In genomic region chr2:222709191-222709891, GRCh38 we compare ENCODE assay signal across 8 cellular contexts. TPM values are rescaled to one million over a fixed set of nuclear protein-coding genes. Genes with fewer than 3 reads are reported as not detected.
A peak's percentile ranks its signal among the peaks of the same experiment; 100 is the strongest.
DNase-seq lines count a peak whose midpoint lies in the region; TF ChIP-seq lines count a peak whose summit lies in the region.

No MANE protein-coding gene starts in this region.

- H2AFZ ChIP-seq in mammary epithelial cell (ENCODE audit: low read depth, low read length), result peak overlapping the region; percentile 66

- in situ Hi-C loops in mammary epithelial cell (cut with MboI; ENCODE audit: low sequenced_read_pairs in 2 of 2), result no loop called here

- CTCF ChIA-PET in HEK293T (lab: Yijun Ruan, JAX) (interaction anchor here (0.5 to 1.4 kb wide), 15 partner anchors 19 to 230 kb away, joined by 3 to 10 read pairs (median 4); no protein-coding TSS in a partner anchor), mammary epithelial cell (lab: Charles Lee; ENCODE audit: low non-redundant PET) (interaction anchor here (1.1 kb wide), 1 partner anchor 153 kb away, joined by 5 read pairs; no protein-coding TSS in a partner anchor)

- no peaks in the 10 kb centered on the region for H4K20me1 ChIP-seq in mammary epithelial cell (ENCODE audit: insufficient read depth, low read length)

- no peak overlapping the region for H3K4me3 ChIP-seq in GM06990 (replicated peaks; ENCODE audit: low read depth, low read length)
- no peak overlapping the region for H3K4me3 ChIP-seq in mammary epithelial cell (replicated peaks in 1 of 3; ENCODE audit: insufficient read depth in 1 of 3, low read depth in 2 of 3, low read length in 3 of 3)

- dilution Hi-C loops in mammary epithelial cell (cut with HindIII; ENCODE audit: low sequenced_read_pairs), result no loop called here

- no peak overlapping the region for H3K27ac ChIP-seq in mammary epithelial cell (ENCODE audit: insufficient read depth, low read depth, low read length)

- BruUV-seq in mammary epithelial cell (replicated peaks; lab: Mats Ljungman, UMichigan), result no TSS peak

- 93% methylated on average over 15 of the region's 16 CpGs for whole genome bisulfite sequencing in mammary epithelial cell (ENCODE audit: low coverage, missing lambda C conversion rate)

- peak; percentile 22 for DNase-seq in GM06990 (ENCODE audit: extremely low read depth, insufficient read length)
- peak; percentile 74 for DNase-seq in HEK293T (ENCODE audit: extremely low spot score)
- peak; percentile 89 for DNase-seq in NCI-H748 (lab: John Stamatoyannopoulos, UW; ENCODE audit: unreplicated experiment)
- DNase-seq in mammary epithelial cell, result peak; percentile 41
- peak; percentile 95 for DNase-seq in islet precursor cell
- peak; percentile 91 for DNase-seq in stromal cell of bone marrow (ENCODE audit: low read depth)
- DNase-seq in OCI-M2 (lab: John Stamatoyannopoulos, UW; ENCODE audit: unreplicated experiment), result no peak
- no peak for DNase-seq in NCI-H226

- no peak overlapping the region for H3K9ac ChIP-seq in mammary epithelial cell (ENCODE audit: insufficient read depth, low read length)

- H3K27me3 ChIP-seq in GM06990 (replicated peaks; ENCODE audit: control insufficient read depth, insufficient read depth, low read length), result no peaks in the 10 kb centered on the region
- no peaks in the 10 kb centered on the region for H3K27me3 ChIP-seq in mammary epithelial cell (ENCODE audit: insufficient read depth, low read length)

- H3K36me3 ChIP-seq in GM06990 (ENCODE audit: control insufficient read depth, insufficient read depth, low read length) (no peaks in the 10 kb centered on the region), mammary epithelial cell (ENCODE audit: insufficient read depth, low read length) (no peaks in the 10 kb centered on the region)

- POLR2A ChIA-PET in HEK293T (lab: Yijun Ruan, JAX), result interaction anchor here (0.6 to 1.3 kb wide), 9 partner anchors 18 to 154 kb away, joined by 3 to 13 read pairs (median 3); partner anchors contain the start of gene FARSB

- H3K4me2 ChIP-seq in mammary epithelial cell (ENCODE audit: insufficient read depth, low read depth, low read length), result no peak overlapping the region

- TF ChIP-seq CTCF in GM06990 (IDR thresholded peaks at IDR 0.05; ENCODE audit: insufficient read depth, low read length, poor library complexity, severe bottlenecking) (no peak), mammary epithelial cell (conservative IDR thresholded peaks at IDR 0.05 in 1 of 2, IDR thresholded peaks at IDR 0.05 in 1 of 2; ENCODE audit: extremely low read depth in 1 of 2, insufficient read depth in 1 of 2, low read depth in 1 of 2, low read length in 2 of 2) (no peak)

- no peaks in the 10 kb centered on the region for H3K79me2 ChIP-seq in mammary epithelial cell (ENCODE audit: insufficient read depth, low read length)

- intact Hi-C loops in mammary epithelial cell (cut with micrococcal nuclease), result loop anchor here (2.0 kb wide), 1 partner anchor 87 kb away; no protein-coding TSS in a partner anchor

- no peaks in the 10 kb centered on the region for H3K9me3 ChIP-seq in mammary epithelial cell (replicated peaks; ENCODE audit: insufficient read depth, low read length)

- peaks cover 8% of the 10 kb centered on the region for H3K4me1 ChIP-seq in mammary epithelial cell (ENCODE audit: insufficient read depth, low read length)

TF ChIP-seq in HEK293T, 16 proteins besides CTCF, POLR2A, EP300 and RAD21:
- TF ChIP-seq L3MBTL2 (conservative IDR thresholded peaks at IDR 0.05), result 0 out of 2 replicates have a peak, but pooled peaks have one; percentile 34
- peak; percentile 92 for TF ChIP-seq PKNOX1 (IDR thresholded peaks at IDR 0.05)
- no peak for TF ChIP-seq CTBP1 (IDR thresholded peaks at IDR 0.05; ENCODE audit: borderline replicate concordance)
- no peak for TF ChIP-seq HDGF (IDR thresholded peaks at IDR 0.05; ENCODE audit: borderline replicate concordance)
- TF ChIP-seq FOXK2 (IDR thresholded peaks at IDR 0.05), result no peak

RNA-seq across cellular contexts. Expression of gene MOGAT1, which starts 37.9 kb away (rescaled TPM):
- not detected for total RNA-seq in mammary epithelial cell
- not detected for polyA plus RNA-seq in mammary epithelial cell
- not detected for polyA minus RNA-seq in mammary epithelial cell

RNA-seq across cellular contexts. Expression of gene FARSB, which starts 53.4 kb away (rescaled TPM):
- total RNA-seq in mammary epithelial cell, result 10 to 100 TPM; 24.2 to 42.3 TPM
- polyA plus RNA-seq in mammary epithelial cell, result 41.3 TPM
- 21.6 TPM for polyA minus RNA-seq in mammary epithelial cell

Comparison
In these comparisons a context has a peak if more than half of its experiments do, and no peak if none do; other contexts are left out.
1. DNase-seq: peak in GM06990 (single experiment), HEK293T (single experiment), NCI-H748 (single experiment), mammary epithelial cell (single experiment), islet precursor cell (single experiment) and stromal cell of bone marrow (single experiment); none in OCI-M2 (single experiment) and NCI-H226 (single experiment).